In genomic region chr5:149439899-149440655, GRCh38 we compare ENCODE assay signal across 9 cellular contexts.
A peak's percentile ranks its signal among the peaks of the same experiment; 100 is the strongest.
DNase-seq lines count a peak whose midpoint lies in the region; ATAC-seq and TF ChIP-seq lines count a peak whose summit lies in the region.
"Had no signal": no experiment of that assay in that cellular context is flagged by ENCODE, and none has a peak within 500 bp of the region (broad histone marks: within the 10 kb centered on the region; RNA-seq: fewer than 3 reads in every experiment).

No MANE protein-coding gene starts in this region.

- no peak overlapping the region; the same call in 1 of the 2 replicates for H3K9ac ChIP-seq in HUES48 (ENCODE audit: low read depth, low read length)
- H3K9ac ChIP-seq: KMS-11 had no signal

- no peak for ATAC-seq in activated CD8-positive, alpha-beta T cell treated with anti-CD3 and anti-CD28 coated beads, Interleukin-2, amount 10 ng/mL, durations not matched to agents 7 days and 5 days
- peak; percentile 89 for ATAC-seq in left colon
- no peak for ATAC-seq in stimulated activated naive B cell treated with anti-CD40 and anti-IgM and Interleukin-4, amounts not matched to agents 10 μg/mL and 1 μg/mL and 100 μg/mL, for 72 hours (replicated peaks)

- no peaks in the 10 kb centered on the region for H3K27me3 Mint-ChIP-seq in activated CD8-positive, alpha-beta T cell treated with anti-CD3 and anti-CD28 coated beads, Interleukin-2, amount 10 ng/mL, durations not matched to agents 7 days and 5 days (ENCODE audit: low read depth)
- peaks cover 13 to 34% of the 10 kb centered on the region in 2 donors for H3K27me3 Mint-ChIP-seq in stimulated activated naive B cell treated with anti-CD40 and anti-IgM and Interleukin-4, amounts not matched to agents 10 μg/mL and 1 μg/mL and 100 μg/mL, for 72 hours

- intact Hi-C loops in left colon (cut with DNase I, micrococcal nuclease), result loop anchor here (5.0 to 10.0 kb wide), 4 partner anchors 55 to 123 kb away; partner anchors contain the start of gene IL17B (in 1 of the 2)

- POLR2A ChIA-PET in activated CD8-positive, alpha-beta T cell treated with anti-CD3 and anti-CD28 coated beads, Interleukin-2, amount 10 ng/mL, durations not matched to agents 7 days and 5 days (lab: Charles Lee), result interaction anchor here (1.1 kb wide), 1 partner anchor 112 kb away, joined by 3 read pairs; no protein-coding TSS in a partner anchor

- no peaks in the 10 kb centered on the region for H3K36me3 Mint-ChIP-seq in activated CD8-positive, alpha-beta T cell treated with anti-CD3 and anti-CD28 coated beads, Interleukin-2, amount 10 ng/mL, durations not matched to agents 7 days and 5 days (ENCODE audit: low read depth)
- no peaks in the 10 kb centered on the region for H3K36me3 Mint-ChIP-seq in stimulated activated naive B cell treated with anti-CD40 and anti-IgM and Interleukin-4, amounts not matched to agents 10 μg/mL and 1 μg/mL and 100 μg/mL, for 72 hours

- no peaks in the 10 kb centered on the region for H3K9me3 ChIP-seq in HUES48 (ENCODE audit: control insufficient read depth, insufficient read depth, low read length)

- peaks cover 21% of the 10 kb centered on the region for H3K4me1 ChIP-seq in HUES48 (ENCODE audit: control insufficient read depth, insufficient read depth, low read length)

- DNase-seq in COR-L47 (lab: John Stamatoyannopoulos, UW) (peak; percentile 7), left colon (peak; percentile 78 to 92), DMS114 treated with DMSO at 0.1 percent for 48 hours (lab: John Stamatoyannopoulos, UW; ENCODE audit: unreplicated experiment) (no peak), superior temporal gyrus (ENCODE audit: extremely low spot score) (no peak), coronary artery (ENCODE audit: low spot score) (no peak)
- DNase-seq in activated CD8-positive, alpha-beta T cell treated with anti-CD3 and anti-CD28 coated beads, Interleukin-2, amount 10 ng/mL, durations not matched to agents 7 days and 5 days, result no peak
- no peak for DNase-seq in stimulated activated naive B cell treated with anti-CD40 and anti-IgM and Interleukin-4, amounts not matched to agents 10 μg/mL and 1 μg/mL and 100 μg/mL, for 72 hours

- H3K4me1 Mint-ChIP-seq in activated CD8-positive, alpha-beta T cell treated with anti-CD3 and anti-CD28 coated beads, Interleukin-2, amount 10 ng/mL, durations not matched to agents 7 days and 5 days (ENCODE audit: low read depth), result peaks cover 11% of the 10 kb centered on the region
- H3K4me1 Mint-ChIP-seq in stimulated activated naive B cell treated with anti-CD40 and anti-IgM and Interleukin-4, amounts not matched to agents 10 μg/mL and 1 μg/mL and 100 μg/mL, for 72 hours, result peaks cover 5 to 7% of the 10 kb centered on the region in 2 donors

- no peak overlapping the region for H3K4me3 Mint-ChIP-seq in activated CD8-positive, alpha-beta T cell treated with anti-CD3 and anti-CD28 coated beads, Interleukin-2, amount 10 ng/mL, durations not matched to agents 7 days and 5 days
- H3K4me3 Mint-ChIP-seq in stimulated activated naive B cell treated with anti-CD40 and anti-IgM and Interleukin-4, amounts not matched to agents 10 μg/mL and 1 μg/mL and 100 μg/mL, for 72 hours, result no peak overlapping the region

- H3K36me3 ChIP-seq in HUES48 (ENCODE audit: control insufficient read depth, insufficient read depth, low read length), result no peaks in the 10 kb centered on the region

- CTCF ChIA-PET in activated CD8-positive, alpha-beta T cell treated with anti-CD3 and anti-CD28 coated beads, Interleukin-2, amount 10 ng/mL, durations not matched to agents 7 days and 5 days (lab: Charles Lee), result interaction anchor here (1.2 to 5.3 kb wide), 8 partner anchors 8 to 178 kb away, joined by 3 to 39 read pairs (median 7); partner anchors contain the start of gene CSNK1A1

- peak overlapping the region; percentile 71 for H3K27ac Mint-ChIP-seq in activated CD8-positive, alpha-beta T cell treated with anti-CD3 and anti-CD28 coated beads, Interleukin-2, amount 10 ng/mL, durations not matched to agents 7 days and 5 days
- H3K27ac Mint-ChIP-seq in stimulated activated naive B cell treated with anti-CD40 and anti-IgM and Interleukin-4, amounts not matched to agents 10 μg/mL and 1 μg/mL and 100 μg/mL, for 72 hours, result no peak overlapping the region

- no peaks in the 10 kb centered on the region for H3K9me3 Mint-ChIP-seq in activated CD8-positive, alpha-beta T cell treated with anti-CD3 and anti-CD28 coated beads, Interleukin-2, amount 10 ng/mL, durations not matched to agents 7 days and 5 days (ENCODE audit: insufficient read depth)
- peaks cover 0 to 2% of the 10 kb centered on the region in 2 donors for H3K9me3 Mint-ChIP-seq in stimulated activated naive B cell treated with anti-CD40 and anti-IgM and Interleukin-4, amounts not matched to agents 10 μg/mL and 1 μg/mL and 100 μg/mL, for 72 hours

- no peak overlapping the region for H3K4me3 ChIP-seq in HUES48 (ENCODE audit: low read depth, low read length)
- H3K4me3 ChIP-seq in coronary artery, result no peak overlapping the region

- H3K27ac ChIP-seq in HUES48 (ENCODE audit: low read depth, low read length) (peak overlapping the region; percentile 74), coronary artery (peak overlapping the region in 1 of 2 donors; percentile 24)
- H3K27ac ChIP-seq: KMS-11 had no signal

- no peaks in the 10 kb centered on the region for H3K27me3 ChIP-seq in HUES48 (ENCODE audit: control insufficient read depth, insufficient read depth, low read length)

- TF ChIP-seq CTCF in coronary artery (IDR thresholded peaks at IDR 0.05), result no peak

Comparison
In these comparisons a context has a peak if more than half of its experiments do, and no peak if none do; other contexts are left out.
1. DNase-seq: peak in COR-L47 (single experiment) and left colon (2 of 2); none in activated CD8-positive, alpha-beta T cell treated with anti-CD3 and anti-CD28 coated beads, Interleukin-2, amount 10 ng/mL, durations not matched to agents 7 days and 5 days (single experiment), DMS114 treated with DMSO at 0.1 percent for 48 hours (single experiment), stimulated activated naive B cell treated with anti-CD40 and anti-IgM and Interleukin-4, amounts not matched to agents 10 μg/mL and 1 μg/mL and 100 μg/mL, for 72 hours (single experiment), superior temporal gyrus (single experiment) and coronary artery (single experiment).